ENCODE assay signal across 23 cellular contexts in genomic region chr18:26074256-26074655, GRCh38. TPM values are rescaled to one million over a fixed set of nuclear protein-coding genes. Genes with fewer than 3 reads are reported as not detected.
A peak's percentile ranks its signal among the peaks of the same experiment; 100 is the strongest.
DNase-seq lines count a peak whose midpoint lies in the region; ATAC-seq, FAIRE-seq and TF ChIP-seq lines count a peak whose summit lies in the region.
"Had no signal": no experiment of that assay in that cellular context is flagged by ENCODE, and none has a peak within 500 bp of the region (broad histone marks: within the 10 kb centered on the region; RNA-seq: fewer than 3 reads in every experiment).

No MANE protein-coding gene starts in this region.

- H3K9me3 ChIP-seq in GM12878 (replicated peaks; ENCODE audit: control insufficient read depth, insufficient read depth, low read length) (no peaks in the 10 kb centered on the region), osteoblast (ENCODE audit: low read depth, low read length) (no peaks in the 10 kb centered on the region)
- H3K9me3 ChIP-seq: Caco-2 had no signal

- H3K36me3 ChIP-seq in GM12878 (ENCODE audit: control insufficient read depth in 2 of 2, insufficient read depth in 2 of 2, low read length in 1 of 2), result peaks cover 0 to 7% of the 10 kb centered on the region in 2 experiments; a peak in 1 of 4 replicates
- peaks cover 60% of the 10 kb centered on the region for H3K36me3 ChIP-seq in osteoblast (ENCODE audit: insufficient read depth, low read length)

- SMC1A ChIA-PET in GM12878 (lab: Charles Lee; ENCODE audit: uncharacterized antibody, unreplicated experiment), result interaction anchor here (1.0 kb wide), 1 partner anchor 12 kb away, joined by 3 read pairs; no protein-coding TSS in a partner anchor

- TF ChIP-seq POLR2A in GM12878 (IDR thresholded peaks at IDR 0.05; ENCODE audit: low read depth, low read length), result no peak

- H3K79me2 ChIP-seq in GM12878 (ENCODE audit: control insufficient read depth, insufficient read depth, low read length), result peaks cover 17% of the 10 kb centered on the region
- peaks cover 83% of the 10 kb centered on the region for H3K79me2 ChIP-seq in osteoblast (ENCODE audit: insufficient read depth, low read length)

- POLR2A ChIA-PET in GM12878 (lab: Charles Lee), result no interaction called here

- no TSS peak for BruUV-seq in GM12878 (replicated peaks; lab: Mats Ljungman, UMichigan)

- in situ Hi-C loops in GM12878 (cut with MboI), result no loop called here

- RAD21 ChIA-PET in GM12878 (lab: Charles Lee; ENCODE audit: unreplicated experiment), result no interaction called here

- ATAC-seq in GM18511 (IDR thresholded peaks at IDR 0.05; ENCODE audit: unreplicated experiment) (peak; percentile 78), GM12878 (peak; percentile 73), HG02763 (IDR thresholded peaks at IDR 0.05; ENCODE audit: unreplicated experiment) (no peak)
- ATAC-seq: GM23338, HCT116, T-cell had no signal

- H3K4me1 ChIP-seq in GM12878 (ENCODE audit: control insufficient read depth, insufficient read depth, low read length) (no peaks in the 10 kb centered on the region), osteoblast (ENCODE audit: insufficient read depth, low read length) (no peaks in the 10 kb centered on the region)
- H3K4me1 ChIP-seq: Caco-2 had no signal

- FAIRE-seq in GM12878 (lab: Jason Lieb, UNC), result peak; percentile 38

- H3K4me2 ChIP-seq in GM12878 (ENCODE audit: control insufficient read depth, insufficient read depth), result no peak overlapping the region
- no peak overlapping the region for H3K4me2 ChIP-seq in osteoblast (ENCODE audit: insufficient read depth, low read length)
- H3K4me2 ChIP-seq: GM23338, PC-9 had no signal

- H3K27ac ChIP-seq in GM12878 (ENCODE audit: control insufficient read depth, insufficient read depth) (no peak overlapping the region), osteoblast (ENCODE audit: low read depth, low read length) (no peak overlapping the region)
- H3K27ac ChIP-seq: PC-9 had no signal

- H3K9ac ChIP-seq in GM12878 (ENCODE audit: control insufficient read depth, insufficient read depth, low read length), result no peak overlapping the region

- H4K20me1 ChIP-seq in GM12878 (ENCODE audit: control insufficient read depth, insufficient read depth), result no peaks in the 10 kb centered on the region
- H4K20me1 ChIP-seq in osteoblast (ENCODE audit: insufficient read depth, low read length), result peaks cover 2% of the 10 kb centered on the region

- intact Hi-C loops in GM12878 (cut with micrococcal nuclease; ENCODE audit: unreplicated experiment), result no loop called here

- no peak overlapping the region for H2AFZ ChIP-seq in GM12878 (ENCODE audit: control insufficient read depth, low read depth, low read length)
- H2AFZ ChIP-seq in osteoblast (ENCODE audit: low read length), result no peak overlapping the region
- H2AFZ ChIP-seq: GM23338, PC-9 had no signal

- TF ChIP-seq CTCF in GM12878 (IDR thresholded peaks at IDR 0.05 in 2 of 3, conservative IDR thresholded peaks at IDR 0.05 in 1 of 3; ENCODE audit: control insufficient read depth in 2 of 3, extremely low read depth in 1 of 3, insufficient read depth in 1 of 3, low read depth in 3 of 3, low read length in 3 of 3), result no peak
- no peak for TF ChIP-seq CTCF in osteoblast (IDR thresholded peaks at IDR 0.05; ENCODE audit: extremely low read depth, low read depth, low read length)

- H3K4me3 ChIP-seq in GM12878 (no peak overlapping the region), osteoblast (ENCODE audit: insufficient read depth, low read length) (no peak overlapping the region)
- H3K4me3 ChIP-seq: GM23338, PC-9 had no signal

- peak; percentile 67 for DNase-seq in OCI-M1 (lab: John Stamatoyannopoulos, UW)
- DNase-seq in GM12878 (ENCODE audit: low read depth, low spot score), result no peak
- peak; percentile 19 for DNase-seq in osteoblast (ENCODE audit: insufficient read length, low spot score, missing footprints)
- DNase-seq in AML-193 (lab: John Stamatoyannopoulos, UW), result no peak
- no peak for DNase-seq in NCI-H82 (lab: John Stamatoyannopoulos, UW)
- DNase-seq in activated T-cell treated with anti-CD3 and anti-CD28 coated beads, Interleukin-2, amount 50 U/mL, for 1 hour, result no peak
- DNase-seq: ACHN; Caco-2; DMS79; NCI-H1105 treated with DMSO at 0.1 percent for 48 hours; NCI-H1694 treated with DMSO at 0.1 percent for 48 hours; NCI-H2107; NCI-H2227 treated with DMSO at 0.1 percent for 48 hours; NCI-H526; NK-92 treated with Interleukin-12 subunit alpha and Interleukin-12 subunit beta, amount 100 ng/mL, for 24 hours; PC-9; T-cell had no signal

- CTCF ChIA-PET in GM12878 (lab: Yijun Ruan, JAX), result interaction anchor here (0.6 kb wide), 1 partner anchor 25 kb away, joined by 3 read pairs; no protein-coding TSS in a partner anchor

- no peak for TF ChIP-seq EP300 in GM12878 (IDR thresholded peaks at IDR 0.05; ENCODE audit: borderline replicate concordance in 1 of 2, control insufficient read depth in 1 of 2, low read depth in 2 of 2, low read length in 2 of 2)

- TF ChIP-seq RAD21 in GM12878 (IDR thresholded peaks at IDR 0.05; ENCODE audit: insufficient read depth, low read depth, low read length), result no peak

- WGBS in GM12878 (ENCODE audit: insufficient coverage, insufficient replicate concordance, low lambda C conversion rate, missing lambda C conversion rate), result 98% methylated on average over 2 of the region's 2 CpGs

- H3K27me3 ChIP-seq in GM12878 (replicated peaks in 1 of 2; ENCODE audit: control insufficient read depth in 2 of 2, insufficient read depth in 2 of 2, low read length in 1 of 2), result no peaks in the 10 kb centered on the region
- H3K27me3 ChIP-seq in osteoblast (ENCODE audit: insufficient read depth, low read length), result no peaks in the 10 kb centered on the region

TF ChIP-seq in GM12878, 131 proteins besides CTCF, POLR2A, EP300 and RAD21 (continues in another document):
- no peak for TF ChIP-seq BACH1 (IDR thresholded peaks at IDR 0.05; ENCODE audit: borderline replicate concordance)
- no peak for TF ChIP-seq YBX1 (IDR thresholded peaks at IDR 0.05)
- TF ChIP-seq GATAD2B (conservative IDR thresholded peaks at IDR 0.05; ENCODE audit: low read depth), result no peak
- no peak for TF ChIP-seq HDGF (IDR thresholded peaks at IDR 0.05)
- no peak for TF ChIP-seq MTA2 (IDR thresholded peaks at IDR 0.05; ENCODE audit: low read depth)
- TF ChIP-seq ZNF24 (IDR thresholded peaks at IDR 0.05), result no peak
- no peak for TF ChIP-seq SMC3 (IDR thresholded peaks at IDR 0.05; ENCODE audit: borderline replicate concordance, low read length)
- no peak for TF ChIP-seq PAX5 (IDR thresholded peaks at IDR 0.05; ENCODE audit: borderline replicate concordance, low read depth, low read length)
- no peak for TF ChIP-seq BRCA1 (IDR thresholded peaks at IDR 0.05; ENCODE audit: low read depth, low read length)
- no peak for TF ChIP-seq ETV6 (conservative IDR thresholded peaks at IDR 0.05 in 1 of 2, IDR thresholded peaks at IDR 0.05 in 1 of 2; ENCODE audit: borderline replicate concordance in 1 of 2, low read depth in 1 of 2)
- TF ChIP-seq RELB (IDR thresholded peaks at IDR 0.05; ENCODE audit: low read depth), result no peak

RNA-seq across cellular contexts. Expression of gene SS18, which starts 16.2 kb away (rescaled TPM):
- 226 and 242 TPM in 2 replicates for total RNA-seq in GM12878 (2013; cell fraction: nucleolus; rRNA removed)
- total RNA-seq in GM12878 (2014; rRNA removed) (94.7 and 101 TPM in 2 replicates), GM12878 (2014; rRNA removed; fragmentation: Illumina TruSeq; extraction: Trizol) (93.9 and 97.0 TPM in 2 replicates), GM12878 (2021) (56.7 and 58.1 TPM in 2 replicates), osteoblast (120 and 132 TPM in 2 replicates)
- 22.6 TPM for polyA plus RNA-seq in GM12878 (2011; ENCODE audit: low read depth)
- polyA plus RNA-seq in GM12878 (2011; rRNA removed) (149 and 153 TPM in 2 replicates), GM12878 (2014; fragmentation: Illumina TruSeq; extraction: Trizol) (93.1 and 105 TPM in 2 replicates), GM12878 (2014; fragmentation: Nextera tagmentation; extraction: Ambion mirVana) (10 to 100 TPM; 16.6 to 34.4 TPM), GM12878 (2014; rRNA removed) (89.1 and 100.0 TPM in 2 replicates), GM12878 (2016; fragmentation: Nextera tagmentation; extraction: Ambion mirVana) (10 to 100 TPM; 67.1 to 70.4 TPM)
- 97.6 and 135 TPM in 2 replicates for polyA plus RNA-seq in GM12878 (2011; cell fraction: cytosol; rRNA removed)
- polyA plus RNA-seq in GM12878 (2011; cell fraction: nucleus; rRNA removed), result 176 and 200 TPM in 2 replicates
- polyA plus RNA-seq in GM12878 (2012), result 34.1 and 34.3 TPM in 2 replicates
- 221 and 298 TPM in 2 replicates for polyA minus RNA-seq in GM12878 (2011; rRNA and poly(A)+ RNA removed)
- polyA minus RNA-seq in GM12878 (2011; cell fraction: cytosol; rRNA and poly(A)+ RNA removed), result 89.9 and 117 TPM in 2 replicates
- 166 and 289 TPM in 2 replicates for polyA minus RNA-seq in GM12878 (2011; cell fraction: nucleus; rRNA and poly(A)+ RNA removed)

RNA-seq across cellular contexts. Expression of gene PSMA8, which starts 59.4 kb away (rescaled TPM):
- not detected in 2 replicates for total RNA-seq in GM12878 (2013; cell fraction: nucleolus; rRNA removed)
- total RNA-seq in GM12878 (2014; rRNA removed) (not detected in 2 replicates), GM12878 (2014; rRNA removed; fragmentation: Illumina TruSeq; extraction: Trizol) (not detected in 2 replicates), GM12878 (2021) (not detected in 2 replicates), osteoblast (not detected in 2 replicates)
- not detected for polyA plus RNA-seq in GM12878 (2011; ENCODE audit: low read depth)
- polyA plus RNA-seq in GM12878 (2011; rRNA removed) (0.13 and 0.15 TPM in 2 replicates), GM12878 (2014; fragmentation: Illumina TruSeq; extraction: Trizol) (0.07 TPM in 1 of 2 replicates, not detected in the other), GM12878 (2014; fragmentation: Nextera tagmentation; extraction: Ambion mirVana) (under 1 TPM; 0.07 to 0.11 TPM), GM12878 (2014; rRNA removed) (not detected in 2 replicates), GM12878 (2016; fragmentation: Nextera tagmentation; extraction: Ambion mirVana) (not detected)
- not detected in 2 replicates for polyA plus RNA-seq in GM12878 (2011; cell fraction: cytosol; rRNA removed)
- polyA plus RNA-seq in GM12878 (2011; cell fraction: nucleus; rRNA removed), result not detected in 2 replicates
- 0.16 TPM in 1 of 2 replicates, not detected in the other for polyA plus RNA-seq in GM12878 (2012)
- polyA minus RNA-seq in GM12878 (2011; rRNA and poly(A)+ RNA removed), result not detected in 2 replicates
- not detected in 2 replicates for polyA minus RNA-seq in GM12878 (2011; cell fraction: cytosol; rRNA and poly(A)+ RNA removed)
- polyA minus RNA-seq in GM12878 (2011; cell fraction: nucleus; rRNA and poly(A)+ RNA removed), result not detected in 2 replicates
- total RNA-seq: Caco-2, GM23338, LHCN-M2, PC-9, SK-MEL-5 had no signal
- polyA plus RNA-seq: GM23338 had no signal

Comparison
In these comparisons a context has a peak if more than half of its experiments do, and no peak if none do; other contexts are left out.
1. DNase-seq: peak in OCI-M1 (single experiment) and osteoblast (single experiment); none in GM12878 (single experiment), AML-193 (0 of 2), NCI-H82 (single experiment) and activated T-cell treated with anti-CD3 and anti-CD28 coated beads, Interleukin-2, amount 50 U/mL, for 1 hour (single experiment).